In genomic region chr10:44427479-44427878, GRCh38 we compare ENCODE assay signal across 27 cellular contexts. TPM values are rescaled to one million over a fixed set of nuclear protein-coding genes. Genes with fewer than 3 reads are reported as not detected.
"Had no signal": no experiment of that assay in that cellular context is flagged by ENCODE, and none has a peak within 500 bp of the region (broad histone marks: within the 10 kb centered on the region; RNA-seq: fewer than 3 reads in every experiment).

No MANE protein-coding gene starts in this region.

- H3K9me3 ChIP-seq: esophagus squamous epithelium had no signal

- H3K4me1 Mint-ChIP-seq: activated B cell treated with CpG ODN at 0.5 μM for 24 hours; activated CD4-positive, alpha-beta memory T cell treated with anti-CD3 and anti-CD28 coated beads, Interleukin-2, amount 10 ng/mL, durations not matched to agents 7 days and 5 days; activated T-helper 17 cell treated with anti-CD3 and anti-CD28 coated beads, Interleukin-2, amount 50 U/mL, for 72 hours; T-helper 17 cell had no signal

- H3K4me1 ChIP-seq: esophagus squamous epithelium, gastroesophageal sphincter had no signal

- H3K4me3 ChIP-seq: esophagus squamous epithelium, gastroesophageal sphincter had no signal

- ATAC-seq: activated CD4-positive, CD25-positive, alpha-beta regulatory T cell treated with anti-CD3 and anti-CD28 coated beads, Interleukin-2, amount 50 U/mL, for 24 hours; activated T-cell treated with anti-CD3 and anti-CD28 coated beads, Interleukin-2, amount 50 U/mL, for 4 hours; activated T-helper 17 cell treated with anti-CD3 and anti-CD28 coated beads, Interleukin-2, amount 50 U/mL, for 72 hours; effector memory CD8-positive, alpha-beta T cell; gastroesophageal sphincter; T-helper 17 cell had no signal

- H3K27me3 ChIP-seq: esophagus squamous epithelium, gastroesophageal sphincter had no signal

- H3K36me3 ChIP-seq: esophagus squamous epithelium, gastroesophageal sphincter, WERI-Rb-1 had no signal

- DNase-seq: activated B cell treated with CpG ODN at 0.5 μM for 24 hours; activated CD4-positive, alpha-beta memory T cell treated with anti-CD3 and anti-CD28 coated beads, Interleukin-2, amount 10 ng/mL, durations not matched to agents 7 days and 5 days; activated CD4-positive, alpha-beta T cell treated with anti-CD3 and anti-CD28 coated beads for 48 hours; activated effector memory CD4-positive, alpha-beta T cell treated with Interleukin-2 at 50 U/mL for 16 hours; activated gamma-delta T cell treated with Interleukin-2 at 50 U/mL for 16 hours; activated naive CD4-positive, alpha-beta T cell treated with anti-CD3 and anti-CD28 coated beads, Interleukin-2, amount 50 U/mL, for 16 hours; activated naive CD4-positive, alpha-beta T cell treated with Interleukin-2 at 50 U/mL for 16 hours; activated T-cell treated with anti-CD3 and anti-CD28 coated beads, Interleukin-2, amount 50 U/mL, for 4 hours; amniotic stem cell; anterior cingulate cortex; caudate nucleus; cortex of kidney; dermis blood vessel endothelial cell; effector CD4-positive, alpha-beta T cell; effector memory CD8-positive, alpha-beta T cell; erythroblast; esophagus squamous epithelium; foreskin melanocyte; T-helper 1 cell; T-helper 17 cell; T1000; WERI-Rb-1 had no signal

- H3K27ac ChIP-seq: esophagus squamous epithelium, gastroesophageal sphincter, WERI-Rb-1 had no signal

- H3K36me3 Mint-ChIP-seq: activated naive CD8-positive, alpha-beta T cell had no signal

- H3K27ac Mint-ChIP-seq: activated B cell treated with CpG ODN at 0.5 μM for 24 hours; activated CD4-positive, alpha-beta memory T cell treated with anti-CD3 and anti-CD28 coated beads, Interleukin-2, amount 10 ng/mL, durations not matched to agents 7 days and 5 days; activated naive CD8-positive, alpha-beta T cell; activated T-helper 17 cell treated with anti-CD3 and anti-CD28 coated beads, Interleukin-2, amount 50 U/mL, for 72 hours; effector memory CD8-positive, alpha-beta T cell; T-helper 17 cell; T-helper 2 cell treated with Interferon-gamma antibody and Interleukin-4, amounts not matched to agents 5 μg/mL and 100 μg/mL, for 36 hours had no signal

- H3K9me3 Mint-ChIP-seq: activated CD4-positive, alpha-beta memory T cell treated with anti-CD3 and anti-CD28 coated beads, Interleukin-2, amount 10 ng/mL, durations not matched to agents 7 days and 5 days had no signal

- H3K27me3 Mint-ChIP-seq: activated B cell treated with CpG ODN at 0.5 μM for 24 hours; activated CD4-positive, alpha-beta memory T cell treated with anti-CD3 and anti-CD28 coated beads, Interleukin-2, amount 10 ng/mL, durations not matched to agents 7 days and 5 days; activated T-helper 17 cell treated with anti-CD3 and anti-CD28 coated beads, Interleukin-2, amount 50 U/mL, for 72 hours had no signal

- H3K4me3 Mint-ChIP-seq: activated B cell treated with CpG ODN at 0.5 μM for 24 hours; activated CD4-positive, alpha-beta memory T cell treated with anti-CD3 and anti-CD28 coated beads, Interleukin-2, amount 10 ng/mL, durations not matched to agents 7 days and 5 days; activated naive CD8-positive, alpha-beta T cell; activated T-cell treated with anti-CD3 and anti-CD28 coated beads, Interleukin-2, amount 50 U/mL, for 4 hours; activated T-helper 17 cell treated with anti-CD3 and anti-CD28 coated beads, Interleukin-2, amount 50 U/mL, for 72 hours; effector memory CD8-positive, alpha-beta T cell; T-helper 17 cell; T-helper 2 cell treated with Interferon-gamma antibody and Interleukin-4, amounts not matched to agents 5 μg/mL and 100 μg/mL, for 36 hours had no signal

RNA-seq across cellular contexts. Expression of gene CXCL12, which starts 42.6 kb away (rescaled TPM):
- total RNA-seq: activated B cell treated with CpG ODN at 0.5 μM for 24 hours; activated CD4-positive, alpha-beta memory T cell treated with anti-CD3 and anti-CD28 coated beads, Interleukin-2, amount 10 ng/mL, durations not matched to agents 7 days and 5 days had no signal
